Comparison of ENCODE assay signal across 1 cellular context in genomic region chr20:10332656-10333421, GRCh38.
A peak's percentile ranks its signal among the peaks of the same experiment; 100 is the strongest.
TF ChIP-seq lines count a peak whose summit lies in the region.

No MANE protein-coding gene starts in this region.

TF ChIP-seq in HEK293, 187 proteins besides CTCF, POLR2A, EP300 and RAD21 (continued from another document and continues in another):
- TF ChIP-seq ZNF692 (tag by site-specific recombination; IDR thresholded peaks at IDR 0.05) (no peak), ZNF18 (tag by site-specific recombination; IDR thresholded peaks at IDR 0.05) (no peak), ZNF202 (tag by site-specific recombination; IDR thresholded peaks at IDR 0.05; ENCODE audit: borderline replicate concordance) (no peak), KLF1 (tag by site-specific recombination; IDR thresholded peaks at IDR 0.05) (no peak), HOXD13 (CRISPR knock-in tag; IDR thresholded peaks at IDR 0.05; ENCODE audit: borderline replicate concordance) (no peak), KLF9 (tag by site-specific recombination; IDR thresholded peaks at IDR 0.05; ENCODE audit: low read depth) (no peak), KLF16 (tag by site-specific recombination; IDR thresholded peaks at IDR 0.05) (no peak), ZNF394 (tag by site-specific recombination; IDR thresholded peaks at IDR 0.05; ENCODE audit: borderline replicate concordance) (no peak), ZNF138 (tag by site-specific recombination; IDR thresholded peaks at IDR 0.05; ENCODE audit: borderline replicate concordance) (no peak), PRDM6 (tag by site-specific recombination; IDR thresholded peaks at IDR 0.05) (peak; percentile 75), ZNF830 (tag by site-specific recombination; IDR thresholded peaks at IDR 0.05; ENCODE audit: low read depth) (no peak), ZNF324 (tag by site-specific recombination; IDR thresholded peaks at IDR 0.05) (no peak), GLIS2 (tag by site-specific recombination; IDR thresholded peaks at IDR 0.05) (no peak), ZNF274 (IDR thresholded peaks at IDR 0.05; ENCODE audit: low read length) (no peak), ZNF274 (tag by site-specific recombination; IDR thresholded peaks at IDR 0.05; ENCODE audit: borderline replicate concordance) (no peak), ZNF837 (tag by site-specific recombination; IDR thresholded peaks at IDR 0.05) (no peak), ZNF350 (tag by site-specific recombination; IDR thresholded peaks at IDR 0.05) (no peak), ZSCAN5A (tag by site-specific recombination; IDR thresholded peaks at IDR 0.05) (no peak), ZBTB21 (tag by site-specific recombination; IDR thresholded peaks at IDR 0.05) (no peak), YY1 (tag by site-specific recombination; IDR thresholded peaks at IDR 0.05) (no peak), ZNF629 (tag by site-specific recombination; IDR thresholded peaks at IDR 0.05) (peak; percentile 23; the same call in 1 of the 2 replicates), ZNF645 (tag by site-specific recombination; IDR thresholded peaks at IDR 0.05) (no peak), ZNF132 (tag by site-specific recombination; IDR thresholded peaks at IDR 0.05; ENCODE audit: borderline replicate concordance) (no peak), INSM2 (tag by site-specific recombination; IDR thresholded peaks at IDR 0.05) (peak; percentile 30; the same call in 1 of the 2 replicates), RBAK (tag by site-specific recombination; IDR thresholded peaks at IDR 0.05) (no peak), ZNF24 (tag by site-specific recombination; IDR thresholded peaks at IDR 0.05) (0 out of 2 replicates have a peak, but pooled peaks have one; percentile 40), ZNF37A (tag by site-specific recombination; IDR thresholded peaks at IDR 0.05) (no peak), BCL11A (tag by site-specific recombination; IDR thresholded peaks at IDR 0.05; ENCODE audit: low read depth) (no peak)
- TF ChIP-seq, protein P1, sequence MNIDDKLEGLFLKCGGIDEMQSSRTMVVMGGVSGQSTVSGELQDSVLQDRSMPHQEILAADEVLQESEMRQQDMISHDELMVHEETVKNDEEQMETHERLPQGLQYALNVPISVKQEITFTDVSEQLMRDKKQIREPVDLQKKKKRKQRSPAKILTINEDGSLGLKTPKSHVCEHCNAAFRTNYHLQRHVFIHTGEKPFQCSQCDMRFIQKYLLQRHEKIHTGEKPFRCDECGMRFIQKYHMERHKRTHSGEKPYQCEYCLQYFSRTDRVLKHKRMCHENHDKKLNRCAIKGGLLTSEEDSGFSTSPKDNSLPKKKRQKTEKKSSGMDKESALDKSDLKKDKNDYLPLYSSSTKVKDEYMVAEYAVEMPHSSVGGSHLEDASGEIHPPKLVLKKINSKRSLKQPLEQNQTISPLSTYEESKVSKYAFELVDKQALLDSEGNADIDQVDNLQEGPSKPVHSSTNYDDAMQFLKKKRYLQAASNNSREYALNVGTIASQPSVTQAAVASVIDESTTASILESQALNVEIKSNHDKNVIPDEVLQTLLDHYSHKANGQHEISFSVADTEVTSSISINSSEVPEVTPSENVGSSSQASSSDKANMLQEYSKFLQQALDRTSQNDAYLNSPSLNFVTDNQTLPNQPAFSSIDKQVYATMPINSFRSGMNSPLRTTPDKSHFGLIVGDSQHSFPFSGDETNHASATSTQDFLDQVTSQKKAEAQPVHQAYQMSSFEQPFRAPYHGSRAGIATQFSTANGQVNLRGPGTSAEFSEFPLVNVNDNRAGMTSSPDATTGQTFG (tag by site-specific recombination; IDR thresholded peaks at IDR 0.05; ENCODE audit: borderline replicate concordance): no peak
- TF ChIP-seq, protein P2, sequence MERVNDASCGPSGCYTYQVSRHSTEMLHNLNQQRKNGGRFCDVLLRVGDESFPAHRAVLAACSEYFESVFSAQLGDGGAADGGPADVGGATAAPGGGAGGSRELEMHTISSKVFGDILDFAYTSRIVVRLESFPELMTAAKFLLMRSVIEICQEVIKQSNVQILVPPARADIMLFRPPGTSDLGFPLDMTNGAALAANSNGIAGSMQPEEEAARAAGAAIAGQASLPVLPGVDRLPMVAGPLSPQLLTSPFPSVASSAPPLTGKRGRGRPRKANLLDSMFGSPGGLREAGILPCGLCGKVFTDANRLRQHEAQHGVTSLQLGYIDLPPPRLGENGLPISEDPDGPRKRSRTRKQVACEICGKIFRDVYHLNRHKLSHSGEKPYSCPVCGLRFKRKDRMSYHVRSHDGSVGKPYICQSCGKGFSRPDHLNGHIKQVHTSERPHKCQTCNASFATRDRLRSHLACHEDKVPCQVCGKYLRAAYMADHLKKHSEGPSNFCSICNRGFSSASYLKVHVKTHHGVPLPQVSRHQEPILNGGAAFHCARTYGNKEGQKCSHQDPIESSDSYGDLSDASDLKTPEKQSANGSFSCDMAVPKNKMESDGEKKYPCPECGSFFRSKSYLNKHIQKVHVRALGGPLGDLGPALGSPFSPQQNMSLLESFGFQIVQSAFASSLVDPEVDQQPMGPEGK (tag by site-specific recombination; IDR thresholded peaks at IDR 0.05): no peak
- TF ChIP-seq, protein P3, sequence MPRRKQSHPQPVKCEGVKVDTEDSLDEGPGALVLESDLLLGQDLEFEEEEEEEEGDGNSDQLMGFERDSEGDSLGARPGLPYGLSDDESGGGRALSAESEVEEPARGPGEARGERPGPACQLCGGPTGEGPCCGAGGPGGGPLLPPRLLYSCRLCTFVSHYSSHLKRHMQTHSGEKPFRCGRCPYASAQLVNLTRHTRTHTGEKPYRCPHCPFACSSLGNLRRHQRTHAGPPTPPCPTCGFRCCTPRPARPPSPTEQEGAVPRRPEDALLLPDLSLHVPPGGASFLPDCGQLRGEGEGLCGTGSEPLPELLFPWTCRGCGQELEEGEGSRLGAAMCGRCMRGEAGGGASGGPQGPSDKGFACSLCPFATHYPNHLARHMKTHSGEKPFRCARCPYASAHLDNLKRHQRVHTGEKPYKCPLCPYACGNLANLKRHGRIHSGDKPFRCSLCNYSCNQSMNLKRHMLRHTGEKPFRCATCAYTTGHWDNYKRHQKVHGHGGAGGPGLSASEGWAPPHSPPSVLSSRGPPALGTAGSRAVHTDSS (tag by site-specific recombination; IDR thresholded peaks at IDR 0.05): no peak
- TF ChIP-seq, protein P4, sequence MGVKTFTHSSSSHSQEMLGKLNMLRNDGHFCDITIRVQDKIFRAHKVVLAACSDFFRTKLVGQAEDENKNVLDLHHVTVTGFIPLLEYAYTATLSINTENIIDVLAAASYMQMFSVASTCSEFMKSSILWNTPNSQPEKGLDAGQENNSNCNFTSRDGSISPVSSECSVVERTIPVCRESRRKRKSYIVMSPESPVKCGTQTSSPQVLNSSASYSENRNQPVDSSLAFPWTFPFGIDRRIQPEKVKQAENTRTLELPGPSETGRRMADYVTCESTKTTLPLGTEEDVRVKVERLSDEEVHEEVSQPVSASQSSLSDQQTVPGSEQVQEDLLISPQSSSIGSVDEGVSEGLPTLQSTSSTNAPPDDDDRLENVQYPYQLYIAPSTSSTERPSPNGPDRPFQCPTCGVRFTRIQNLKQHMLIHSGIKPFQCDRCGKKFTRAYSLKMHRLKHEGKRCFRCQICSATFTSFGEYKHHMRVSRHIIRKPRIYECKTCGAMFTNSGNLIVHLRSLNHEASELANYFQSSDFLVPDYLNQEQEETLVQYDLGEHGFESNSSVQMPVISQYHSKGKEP (tag by site-specific recombination; IDR thresholded peaks at IDR 0.05): peak; percentile 98
- TF ChIP-seq, protein P5, sequence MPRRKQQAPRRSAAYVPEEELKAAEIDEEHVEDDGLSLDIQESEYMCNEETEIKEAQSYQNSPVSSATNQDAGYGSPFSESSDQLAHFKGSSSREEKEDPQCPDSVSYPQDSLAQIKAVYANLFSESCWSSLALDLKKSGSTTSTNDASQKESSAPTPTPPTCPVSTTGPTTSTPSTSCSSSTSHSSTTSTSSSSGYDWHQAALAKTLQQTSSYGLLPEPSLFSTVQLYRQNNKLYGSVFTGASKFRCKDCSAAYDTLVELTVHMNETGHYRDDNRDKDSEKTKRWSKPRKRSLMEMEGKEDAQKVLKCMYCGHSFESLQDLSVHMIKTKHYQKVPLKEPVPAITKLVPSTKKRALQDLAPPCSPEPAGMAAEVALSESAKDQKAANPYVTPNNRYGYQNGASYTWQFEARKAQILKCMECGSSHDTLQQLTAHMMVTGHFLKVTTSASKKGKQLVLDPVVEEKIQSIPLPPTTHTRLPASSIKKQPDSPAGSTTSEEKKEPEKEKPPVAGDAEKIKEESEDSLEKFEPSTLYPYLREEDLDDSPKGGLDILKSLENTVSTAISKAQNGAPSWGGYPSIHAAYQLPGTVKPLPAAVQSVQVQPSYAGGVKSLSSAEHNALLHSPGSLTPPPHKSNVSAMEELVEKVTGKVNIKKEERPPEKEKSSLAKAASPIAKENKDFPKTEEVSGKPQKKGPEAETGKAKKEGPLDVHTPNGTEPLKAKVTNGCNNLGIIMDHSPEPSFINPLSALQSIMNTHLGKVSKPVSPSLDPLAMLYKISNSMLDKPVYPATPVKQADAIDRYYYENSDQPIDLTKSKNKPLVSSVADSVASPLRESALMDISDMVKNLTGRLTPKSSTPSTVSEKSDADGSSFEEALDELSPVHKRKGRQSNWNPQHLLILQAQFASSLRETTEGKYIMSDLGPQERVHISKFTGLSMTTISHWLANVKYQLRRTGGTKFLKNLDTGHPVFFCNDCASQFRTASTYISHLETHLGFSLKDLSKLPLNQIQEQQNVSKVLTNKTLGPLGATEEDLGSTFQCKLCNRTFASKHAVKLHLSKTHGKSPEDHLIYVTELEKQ (tag by site-specific recombination; IDR thresholded peaks at IDR 0.05; ENCODE audit: borderline replicate concordance): no peak
